Comparison of ENCODE assay signal across 3 cellular contexts in genomic region chr15:51731549-51732267, GRCh38.
TF ChIP-seq lines count a peak whose summit lies in the region.

No MANE protein-coding gene starts in this region.

TF ChIP-seq in SK-N-SH, 30 proteins besides CTCF, POLR2A, EP300 and RAD21:
- TF ChIP-seq NRF1 (IDR thresholded peaks at IDR 0.05; ENCODE audit: low read depth, low read length) = no peak
- TF ChIP-seq MEF2A (IDR thresholded peaks at IDR 0.05; ENCODE audit: borderline replicate concordance, low read depth) = no peak
- TF ChIP-seq IRF3 (IDR thresholded peaks at IDR 0.05; ENCODE audit: low read depth, low read length) = no peak
- TF ChIP-seq GATA2 (CRISPR knock-in tag; IDR thresholded peaks at IDR 0.05) = no peak
- TF ChIP-seq JUND (IDR thresholded peaks at IDR 0.05) = no peak
- TF ChIP-seq FOSL2 (IDR thresholded peaks at IDR 0.05; ENCODE audit: borderline replicate concordance, low read depth) = no peak
- no peak for TF ChIP-seq RFX5 (IDR thresholded peaks at IDR 0.05; ENCODE audit: low read length)
- TF ChIP-seq YY1 (IDR thresholded peaks at IDR 0.05; ENCODE audit: low read depth) = no peak
- no peak for TF ChIP-seq TCF12 (IDR thresholded peaks at IDR 0.05)
- TF ChIP-seq MAX (IDR thresholded peaks at IDR 0.05; ENCODE audit: low read depth) = no peak
- TF ChIP-seq GABPA (IDR thresholded peaks at IDR 0.05; ENCODE audit: low read depth) = no peak
- no peak for TF ChIP-seq FOXJ3 (CRISPR knock-in tag; IDR thresholded peaks at IDR 0.05)
- no peak for TF ChIP-seq SMC3 (IDR thresholded peaks at IDR 0.05; ENCODE audit: low read depth, low read length)
- no peak for TF ChIP-seq SIN3A (IDR thresholded peaks at IDR 0.05; ENCODE audit: borderline replicate concordance, low read depth, low read length)
- TF ChIP-seq ELF1 (IDR thresholded peaks at IDR 0.05) = no peak
- TF ChIP-seq NFIC (IDR thresholded peaks at IDR 0.05; ENCODE audit: borderline replicate concordance) = no peak

TF ChIP-seq in SK-N-SH treated with all-trans-retinoic acid at 6 μM for 48 hours, 23 proteins besides CTCF, POLR2A, EP300 and RAD21:
- TF ChIP-seq CREB5 (CRISPR knock-in tag; IDR thresholded peaks at IDR 0.05; ENCODE audit: low read depth) (no peak), ZNF565 (CRISPR knock-in tag; conservative IDR thresholded peaks at IDR 0.05; ENCODE audit: low read depth) (no peak), RARB (CRISPR knock-in tag; IDR thresholded peaks at IDR 0.05) (no peak), TSHZ2 (CRISPR knock-in tag; IDR thresholded peaks at IDR 0.05) (no peak), OSR1 (CRISPR knock-in tag; IDR thresholded peaks at IDR 0.05) (no peak), CSRNP3 (CRISPR knock-in tag; IDR thresholded peaks at IDR 0.05) (no peak), PPARA (CRISPR knock-in tag; IDR thresholded peaks at IDR 0.05; ENCODE audit: borderline replicate concordance) (no peak), CSDC2 (CRISPR knock-in tag; IDR thresholded peaks at IDR 0.05) (no peak), PATZ1 (CRISPR knock-in tag; IDR thresholded peaks at IDR 0.05; ENCODE audit: borderline replicate concordance) (no peak), GLIS3 (CRISPR knock-in tag; IDR thresholded peaks at IDR 0.05) (no peak), ESRRG (CRISPR knock-in tag; IDR thresholded peaks at IDR 0.05) (no peak), ZC3H10 (CRISPR knock-in tag; IDR thresholded peaks at IDR 0.05) (no peak), BACH2 (CRISPR knock-in tag; IDR thresholded peaks at IDR 0.05; ENCODE audit: borderline replicate concordance) (no peak), TCF4 (CRISPR knock-in tag; IDR thresholded peaks at IDR 0.05; ENCODE audit: borderline replicate concordance) (no peak), ZNF8 (CRISPR knock-in tag; IDR thresholded peaks at IDR 0.05) (no peak)

TF ChIP-seq in HepG2, 621 proteins besides CTCF, POLR2A, EP300 and RAD21:
- TF ChIP-seq ARID2 (CRISPR knock-in tag; IDR thresholded peaks at IDR 0.05; ENCODE audit: borderline replicate concordance) = no peak
- no peak for TF ChIP-seq GTF2F1 (IDR thresholded peaks at IDR 0.05; ENCODE audit: low read length)
- TF ChIP-seq USF2 (IDR thresholded peaks at IDR 0.05; ENCODE audit: low read depth, low read length) = no peak
- no peak for TF ChIP-seq USF2 (CRISPR knock-in tag; IDR thresholded peaks at IDR 0.05; ENCODE audit: borderline replicate concordance)
- no peak for TF ChIP-seq REXO4 (CRISPR knock-in tag; IDR thresholded peaks at IDR 0.05; ENCODE audit: borderline replicate concordance)
- TF ChIP-seq MTERF4 (CRISPR knock-in tag; IDR thresholded peaks at IDR 0.05) = no peak
- no peak for TF ChIP-seq ZFP62 (CRISPR knock-in tag; IDR thresholded peaks at IDR 0.05)
- TF ChIP-seq ZNF331 (CRISPR knock-in tag; IDR thresholded peaks at IDR 0.05) = no peak
- TF ChIP-seq GLI4 (CRISPR knock-in tag; IDR thresholded peaks at IDR 0.05; ENCODE audit: borderline replicate concordance) = no peak
- TF ChIP-seq ZNF280B (CRISPR knock-in tag; IDR thresholded peaks at IDR 0.05; ENCODE audit: borderline replicate concordance) = no peak
- TF ChIP-seq JDP2 (CRISPR knock-in tag; IDR thresholded peaks at IDR 0.05; ENCODE audit: borderline replicate concordance) = no peak
- no peak for TF ChIP-seq NCOA1 (CRISPR knock-in tag; IDR thresholded peaks at IDR 0.05)
- TF ChIP-seq ISL2 (CRISPR knock-in tag; IDR thresholded peaks at IDR 0.05) = no peak
- no peak for TF ChIP-seq TOE1 (CRISPR knock-in tag; IDR thresholded peaks at IDR 0.05)
- no peak for TF ChIP-seq ZNF543 (CRISPR knock-in tag; IDR thresholded peaks at IDR 0.05)
- no peak for TF ChIP-seq SKI (IDR thresholded peaks at IDR 0.05; ENCODE audit: partially characterized antibody)
- no peak for TF ChIP-seq TEF (CRISPR knock-in tag; IDR thresholded peaks at IDR 0.05)
